Comparison of ENCODE assay signal across 16 cellular contexts in genomic region chr2:55966431-55967118, GRCh38. TPM values are rescaled to one million over a fixed set of nuclear protein-coding genes. Genes with fewer than 3 reads are reported as not detected.
A peak's percentile ranks its signal among the peaks of the same experiment; 100 is the strongest.
DNase-seq lines count a peak whose midpoint lies in the region; ATAC-seq, FAIRE-seq and TF ChIP-seq lines count a peak whose summit lies in the region.
"Had no signal": no experiment of that assay in that cellular context is flagged by ENCODE, and none has a peak within 500 bp of the region (broad histone marks: within the 10 kb centered on the region; RNA-seq: fewer than 3 reads in every experiment).

No MANE protein-coding gene starts in this region.

- no peak for DNase-seq in HTR-8/SVneo (ENCODE audit: insufficient read length, low spot score)
- no peak for DNase-seq in coronary artery (ENCODE audit: low spot score)
- peak; percentile 6 to 26 for DNase-seq in left colon
- peak; percentile 8 to 55 for DNase-seq in gastrocnemius medialis
- no peak for DNase-seq in activated naive CD4-positive, alpha-beta T cell treated with anti-CD3 and anti-CD28 coated beads, Interleukin-2, amount 50 U/mL, for 16 hours
- no peak for DNase-seq in activated naive CD4-positive, alpha-beta T cell treated with anti-CD3 and anti-CD28 coated beads, Interleukin-2, amount 10 ng/mL, durations not matched to agents 7 days and 5 days
- no peak for DNase-seq in NCI-H2227 (lab: John Stamatoyannopoulos, UW; ENCODE audit: unreplicated experiment)
- DNase-seq in HEK293T (ENCODE audit: extremely low spot score) = no peak
- DNase-seq: activated B cell treated with CpG ODN at 0.5 μM for 24 hours; CD8-positive, alpha-beta memory T cell; cortex of kidney; NCI-H187 had no signal

- no peak for TF ChIP-seq CTCF in coronary artery (IDR thresholded peaks at IDR 0.05)
- TF ChIP-seq CTCF in gastrocnemius medialis (IDR thresholded peaks at IDR 0.05 in 4 of 5, conservative IDR thresholded peaks at IDR 0.05 in 1 of 5) = no peak

- FAIRE-seq in HTR-8/SVneo (lab: Jason Lieb, UNC) = peak; percentile 69
- FAIRE-seq: urothelium cell line had no signal

- H3K27ac ChIP-seq in coronary artery (peak overlapping the region; percentile 32 to 78), gastrocnemius medialis (no peak overlapping the region)
- H3K27ac ChIP-seq: HL-60, parathyroid adenoma had no signal

- TF ChIP-seq POLR2A in gastrocnemius medialis (IDR thresholded peaks at IDR 0.05) = no peak

- H3K4me3 ChIP-seq in coronary artery (no peak overlapping the region), gastrocnemius medialis (no peak overlapping the region)

- POLR2A ChIA-PET in HEK293T (lab: Yijun Ruan, JAX) = no interaction called here

- H3K4me1 Mint-ChIP-seq in activated naive CD4-positive, alpha-beta T cell treated with anti-CD3 and anti-CD28 coated beads, Interleukin-2, amount 10 ng/mL, durations not matched to agents 7 days and 5 days = no peaks in the 10 kb centered on the region
- H3K4me1 Mint-ChIP-seq: activated B cell treated with CpG ODN at 0.5 μM for 24 hours; CD8-positive, alpha-beta memory T cell had no signal

- no peaks in the 10 kb centered on the region for H3K27me3 Mint-ChIP-seq in activated naive CD4-positive, alpha-beta T cell treated with anti-CD3 and anti-CD28 coated beads, Interleukin-2, amount 10 ng/mL, durations not matched to agents 7 days and 5 days
- H3K27me3 Mint-ChIP-seq: CD8-positive, alpha-beta memory T cell had no signal

- CTCF ChIA-PET in activated naive CD4-positive, alpha-beta T cell treated with anti-CD3 and anti-CD28 coated beads, Interleukin-2, amount 10 ng/mL, durations not matched to agents 7 days and 5 days (lab: Charles Lee) = no interaction called here
- CTCF ChIA-PET in HEK293T (lab: Yijun Ruan, JAX) = no interaction called here

- ATAC-seq in left colon (no peak), gastrocnemius medialis (peak; percentile 21 to 39)

- H3K27ac Mint-ChIP-seq in activated naive CD4-positive, alpha-beta T cell treated with anti-CD3 and anti-CD28 coated beads, Interleukin-2, amount 10 ng/mL, durations not matched to agents 7 days and 5 days = no peak overlapping the region
- H3K27ac Mint-ChIP-seq: activated B cell treated with CpG ODN at 0.5 μM for 24 hours; activated T-helper 2 cell treated with anti-CD3 and anti-CD28 coated beads, Interferon-gamma antibody, Interleukin-2, Interleukin-4, amounts not matched to agents 10 μg/mL and 5 μg/mL and 100 μg/mL, durations not matched to agents 14 hours and 24 hours and 36 hours; CD8-positive, alpha-beta memory T cell had no signal

- no peaks in the 10 kb centered on the region for H3K27me3 ChIP-seq in gastrocnemius medialis

- intact Hi-C loops in left colon (cut with DNase I, micrococcal nuclease) = no loop called here
- intact Hi-C loops in gastrocnemius medialis (cut with DNase I; ENCODE audit: low total_unique reads) = no loop called here

- no peaks in the 10 kb centered on the region for H3K4me1 ChIP-seq in gastrocnemius medialis
- H3K4me1 ChIP-seq: parathyroid adenoma had no signal

- no peaks in the 10 kb centered on the region for H3K9me3 Mint-ChIP-seq in activated naive CD4-positive, alpha-beta T cell treated with anti-CD3 and anti-CD28 coated beads, Interleukin-2, amount 10 ng/mL, durations not matched to agents 7 days and 5 days
- H3K9me3 Mint-ChIP-seq: activated T-helper 2 cell treated with anti-CD3 and anti-CD28 coated beads, Interferon-gamma antibody, Interleukin-2, Interleukin-4, amounts not matched to agents 10 μg/mL and 5 μg/mL and 100 μg/mL, durations not matched to agents 14 hours and 24 hours and 36 hours had no signal

- H3K36me3 ChIP-seq in gastrocnemius medialis = no peaks in the 10 kb centered on the region

- no peaks in the 10 kb centered on the region for H3K9me3 ChIP-seq in gastrocnemius medialis

- no peaks in the 10 kb centered on the region for H3K36me3 Mint-ChIP-seq in activated naive CD4-positive, alpha-beta T cell treated with anti-CD3 and anti-CD28 coated beads, Interleukin-2, amount 10 ng/mL, durations not matched to agents 7 days and 5 days
- H3K36me3 Mint-ChIP-seq: CD8-positive, alpha-beta memory T cell had no signal

- in situ Hi-C loops in gastrocnemius medialis (cut with MboI; ENCODE audit: low sequenced_read_pairs in 4 of 4) = loop anchor here in 3 of 4 donors (25.0 kb wide), 1 partner anchor 204 kb away; no protein-coding TSS in a partner anchor

- no peak overlapping the region for H3K4me3 Mint-ChIP-seq in activated naive CD4-positive, alpha-beta T cell treated with anti-CD3 and anti-CD28 coated beads, Interleukin-2, amount 10 ng/mL, durations not matched to agents 7 days and 5 days
- H3K4me3 Mint-ChIP-seq: activated B cell treated with CpG ODN at 0.5 μM for 24 hours; CD8-positive, alpha-beta memory T cell had no signal

TF ChIP-seq in HEK293T, 16 proteins besides CTCF, POLR2A, EP300 and RAD21:
- TF ChIP-seq ARNT (IDR thresholded peaks at IDR 0.05) = no peak
- TF ChIP-seq FOXK2 (IDR thresholded peaks at IDR 0.05) = no peak
- TF ChIP-seq LEF1 (IDR thresholded peaks at IDR 0.05; ENCODE audit: borderline replicate concordance) = no peak
- TF ChIP-seq CTBP1 (IDR thresholded peaks at IDR 0.05; ENCODE audit: borderline replicate concordance) = no peak
- TF ChIP-seq FOXA1 (IDR thresholded peaks at IDR 0.05) = no peak
- TF ChIP-seq SP1 (IDR thresholded peaks at IDR 0.05) = no peak
- TF ChIP-seq BHLHE40 (IDR thresholded peaks at IDR 0.05; ENCODE audit: borderline replicate concordance) = no peak

RNA-seq across cellular contexts. Expression of gene EFEMP1, which starts 43.0 kb away (rescaled TPM):
- total RNA-seq in left colon (10 to 100 TPM; 22.2 to 34.1 TPM), gastrocnemius medialis (10 to 100 TPM in 3 of 4 donors, 1 to 10 TPM in 1; 1.5 to 30.1 (median 20.8) TPM)
- total RNA-seq: activated B cell treated with CpG ODN at 0.5 μM for 24 hours; activated T-helper 2 cell treated with anti-CD3 and anti-CD28 coated beads, Interferon-gamma antibody, Interleukin-2, Interleukin-4, amounts not matched to agents 10 μg/mL and 5 μg/mL and 100 μg/mL, durations not matched to agents 14 hours and 24 hours and 36 hours; CD8-positive, alpha-beta memory T cell had no signal

Comparison
In these comparisons a context has a peak if more than half of its experiments do, and no peak if none do; other contexts are left out.
1. DNase-seq: peak in left colon (2 of 2) and gastrocnemius medialis (2 of 2); none in HTR-8/SVneo (single experiment), coronary artery (single experiment), activated naive CD4-positive, alpha-beta T cell treated with anti-CD3 and anti-CD28 coated beads, Interleukin-2, amount 50 U/mL, for 16 hours (single experiment), activated naive CD4-positive, alpha-beta T cell treated with anti-CD3 and anti-CD28 coated beads, Interleukin-2, amount 10 ng/mL, durations not matched to agents 7 days and 5 days (single experiment), NCI-H2227 (single experiment) and HEK293T (single experiment).
2. H3K27ac ChIP-seq: peak in coronary artery (2 of 2); none in gastrocnemius medialis (0 of 4).